In the genomic region with DNA sequence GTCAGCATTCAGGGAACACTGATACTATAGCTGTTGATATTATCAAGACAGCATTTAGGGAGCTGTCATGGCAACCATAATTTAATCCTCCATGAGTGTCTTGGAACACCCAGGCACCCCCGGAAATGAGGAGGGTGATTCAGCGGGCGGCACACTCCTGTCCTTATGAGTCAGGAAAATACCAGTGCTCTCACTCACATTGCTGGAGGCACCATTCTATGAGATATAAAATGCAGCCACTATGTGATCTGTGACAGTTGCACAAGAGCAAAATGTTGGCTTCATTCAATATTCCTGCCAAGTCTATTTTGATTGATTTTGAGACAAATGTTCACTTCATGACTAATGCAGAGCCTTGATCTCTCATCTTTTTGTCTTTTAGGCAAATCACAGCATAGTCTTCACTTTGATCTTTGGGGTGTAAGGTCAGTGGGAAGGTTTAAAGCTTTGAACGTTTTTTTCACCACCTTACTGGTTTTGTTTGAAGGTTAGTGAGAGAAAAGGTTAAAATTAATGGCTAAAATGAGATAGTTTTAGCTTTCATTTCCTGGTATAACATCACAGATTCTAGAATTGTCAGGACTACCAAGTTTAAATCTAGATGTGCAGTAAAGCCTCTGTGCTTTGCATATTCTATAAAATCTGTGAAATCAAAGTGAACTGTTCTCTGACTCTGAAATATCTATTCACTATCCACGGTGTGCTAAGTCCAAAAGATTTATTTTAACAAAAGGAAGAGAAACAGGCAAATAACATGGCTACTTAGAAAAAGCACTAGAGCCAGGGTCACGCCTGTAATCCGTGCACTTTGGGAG, we compare ENCODE assay signal across 10 cellular contexts. TPM values are rescaled to one million over a fixed set of nuclear protein-coding genes. Genes with fewer than 3 reads are reported as not detected.
DNase-seq lines count a peak whose midpoint lies in the region; ATAC-seq and TF ChIP-seq lines count a peak whose summit lies in the region.
"Had no signal": no experiment of that assay in that cellular context is flagged by ENCODE, and none has a peak within 500 bp of the region (broad histone marks: within the 10 kb centered on the region; RNA-seq: fewer than 3 reads in every experiment).

No MANE protein-coding gene starts in this region.

- H3K27me3 ChIP-seq in trophoblast cell (ENCODE audit: insufficient read depth, low read length) = no peaks in the 10 kb centered on the region

- no peak for ATAC-seq in HG03469 (IDR thresholded peaks at IDR 0.05; ENCODE audit: unreplicated experiment)

- no peaks in the 10 kb centered on the region for H3K79me1 ChIP-seq in trophoblast cell (ENCODE audit: low read length)

- peak; percentile 36 for DNase-seq in ELF-1 (ENCODE audit: low read depth, low spot score)
- DNase-seq in NCI-H446 treated with DMSO at 0.1 percent for 48 hours (lab: John Stamatoyannopoulos, UW) = peak; percentile 54
- DNase-seq in epithelial cell of esophagus (ENCODE audit: low read depth) = peak; percentile 98
- DNase-seq in trophoblast cell = peak; percentile 81 to 95
- DNase-seq in mesenteric fat pad (ENCODE audit: low spot score) = no peak
- DNase-seq in NCI-H2196 (lab: John Stamatoyannopoulos, UW; ENCODE audit: unreplicated experiment) = no peak
- DNase-seq in NCI-H1105 (lab: John Stamatoyannopoulos, UW) = no peak
- DNase-seq: activated CD8-positive, alpha-beta memory T cell treated with anti-CD3 and anti-CD28 coated beads, Interleukin-2, amount 50 U/mL, for 48 hours; KBM-7 had no signal

- no peak overlapping the region for H4K12ac ChIP-seq in trophoblast cell (ENCODE audit: low read depth, low read length)

- H3K27ac ChIP-seq in trophoblast cell (ENCODE audit: low read depth, low read length) = no peak overlapping the region

- no peak overlapping the region for H3K4me2 ChIP-seq in trophoblast cell (ENCODE audit: low read length)

- H2AFZ ChIP-seq in trophoblast cell (ENCODE audit: insufficient read depth, low read length, poor library complexity) = no peak overlapping the region

- H3K4ac ChIP-seq in trophoblast cell (ENCODE audit: low read depth, low read length) = no peak overlapping the region

- no peak overlapping the region for H3K4me3 ChIP-seq in epithelial cell of esophagus (ENCODE audit: low read length)
- H3K4me3 ChIP-seq in trophoblast cell (ENCODE audit: low read depth, low read length) = no peak overlapping the region

- no CpG with 5 or more reads among the region's 7 CpGs for WGBS in trophoblast cell (ENCODE audit: extremely low coverage, insufficient coverage, insufficient read length)

- no peaks in the 10 kb centered on the region for H3K79me2 ChIP-seq in trophoblast cell (ENCODE audit: control insufficient read depth, insufficient read depth, low read length, poor library complexity)

- no peak overlapping the region for H3K23ac ChIP-seq in trophoblast cell (ENCODE audit: low read length)

- no peak overlapping the region for H3K9ac ChIP-seq in trophoblast cell (ENCODE audit: low read length)

- no peak overlapping the region for H4K91ac ChIP-seq in trophoblast cell (ENCODE audit: low read depth, low read length)

- H3K9me3 ChIP-seq in trophoblast cell (ENCODE audit: insufficient read depth, low read depth, low read length) = no peaks in the 10 kb centered on the region

- H3K14ac ChIP-seq in trophoblast cell (ENCODE audit: low read length) = no peak overlapping the region

- no peak overlapping the region for H2BK12ac ChIP-seq in trophoblast cell (ENCODE audit: low read length)

- no peak overlapping the region for H2AK5ac ChIP-seq in trophoblast cell (ENCODE audit: low read length)

- TF ChIP-seq CTCF in epithelial cell of esophagus (IDR thresholded peaks at IDR 0.05; ENCODE audit: insufficient read depth, low read depth, low read length, missing control alignments) = no peak

- no peak overlapping the region for H4K8ac ChIP-seq in trophoblast cell (ENCODE audit: low read depth, low read length)

- H3K4me1 ChIP-seq in trophoblast cell (ENCODE audit: control insufficient read depth in 1 of 2, insufficient read depth in 2 of 2, low read length in 2 of 2) = no peaks in the 10 kb centered on the region

- no peak overlapping the region for H3K18ac ChIP-seq in trophoblast cell (ENCODE audit: low read length)

- H3K36me3 ChIP-seq in trophoblast cell (ENCODE audit: control insufficient read depth in 1 of 2, insufficient read depth in 2 of 2, low read length in 2 of 2) = no peaks in the 10 kb centered on the region

- H2BK5ac ChIP-seq in trophoblast cell (ENCODE audit: low read depth, low read length, poor library complexity) = no peak overlapping the region

- H2BK120ac ChIP-seq in trophoblast cell (ENCODE audit: insufficient read depth, low read length, poor library complexity) = no peak overlapping the region

RNA-seq across cellular contexts. Expression of a gene that starts 12.4 kb away (rescaled TPM):
- 15.5 and 16.4 TPM in 2 replicates for polyA plus RNA-seq in trophoblast cell (2013)
- total RNA-seq in mesenteric fat pad = 22.0 TPM

Comparison
In these comparisons a context has a peak if more than half of its experiments do, and no peak if none do; other contexts are left out.
1. DNase-seq: peak in ELF-1 (single experiment), NCI-H446 treated with DMSO at 0.1 percent for 48 hours (single experiment), epithelial cell of esophagus (single experiment) and trophoblast cell (2 of 2); none in mesenteric fat pad (single experiment), NCI-H2196 (single experiment) and NCI-H1105 (single experiment).